ENCODE assay signal across 9 cellular contexts in genomic region chr5:149429839-149430721, GRCh38. TPM values are rescaled to one million over a fixed set of nuclear protein-coding genes. Genes with fewer than 3 reads are reported as not detected.
DNase-seq lines count a peak whose midpoint lies in the region; TF ChIP-seq lines count a peak whose summit lies in the region.
"Had no signal": no experiment of that assay in that cellular context is flagged by ENCODE, and none has a peak within 500 bp of the region (broad histone marks: within the 10 kb centered on the region; RNA-seq: fewer than 3 reads in every experiment).

No MANE protein-coding gene starts in this region.

- peaks cover 25% of the 10 kb centered on the region for H3K4me1 Mint-ChIP-seq in osteocyte (ENCODE audit: unreplicated experiment)

- no peak overlapping the region for H3K4me3 ChIP-seq in fibroblast of mammary gland (ENCODE audit: control insufficient read depth, low read depth, low read length)

- peaks cover 46% of the 10 kb centered on the region for H3K36me3 Mint-ChIP-seq in osteocyte (ENCODE audit: unreplicated experiment)

- DNase-seq in EH (ENCODE audit: low read depth): peak; percentile 59
- no peak for DNase-seq in fibroblast of mammary gland (ENCODE audit: low read depth)
- DNase-seq in osteocyte (ENCODE audit: extremely low spot score, unreplicated experiment): no peak
- no peak for DNase-seq in COLO829 (ENCODE audit: low spot score)
- no peak for DNase-seq in posterior cingulate gyrus
- DNase-seq in hippocampal formation (lab: John Stamatoyannopoulos, UW): no peak
- DNase-seq in NCI-H146 treated with DMSO at 0.1 percent for 48 hours (lab: John Stamatoyannopoulos, UW; ENCODE audit: unreplicated experiment): no peak
- DNase-seq: effector memory CD8-positive, alpha-beta T cell had no signal

- H3K4me3 Mint-ChIP-seq in osteocyte (ENCODE audit: unreplicated experiment): no peak overlapping the region
- H3K4me3 Mint-ChIP-seq: effector memory CD8-positive, alpha-beta T cell had no signal

- peak overlapping the region; percentile 76 for H3K27ac Mint-ChIP-seq in osteocyte (ENCODE audit: unreplicated experiment)
- H3K27ac Mint-ChIP-seq: effector memory CD8-positive, alpha-beta T cell had no signal

- no peaks in the 10 kb centered on the region for H3K27me3 Mint-ChIP-seq in osteocyte (ENCODE audit: unreplicated experiment)

- intact Hi-C loops in posterior cingulate gyrus (cut with DNase I): loop anchor here (2.0 to 5.0 kb wide), 2 partner anchors 47 to 113 kb away; no protein-coding TSS in a partner anchor

- H3K9me3 Mint-ChIP-seq in osteocyte (ENCODE audit: unreplicated experiment): no peaks in the 10 kb centered on the region
- H3K9me3 Mint-ChIP-seq: effector memory CD8-positive, alpha-beta T cell had no signal

- TF ChIP-seq CTCF in fibroblast of mammary gland (conservative IDR thresholded peaks at IDR 0.05; ENCODE audit: control insufficient read depth, insufficient read depth, low read depth, low read length) (peak; percentile 4), osteocyte (IDR thresholded peaks at IDR 0.05) (peak; percentile 17)

TF ChIP-seq in PFSK-1, 5 proteins besides CTCF, POLR2A, EP300 and RAD21:
- peak; percentile 36 for TF ChIP-seq FOXP2 (optimal IDR thresholded peaks at IDR 0.05; ENCODE audit: borderline replicate concordance, extremely low read depth, extremely low read length, insufficient read depth)
- TF ChIP-seq, protein P1, sequence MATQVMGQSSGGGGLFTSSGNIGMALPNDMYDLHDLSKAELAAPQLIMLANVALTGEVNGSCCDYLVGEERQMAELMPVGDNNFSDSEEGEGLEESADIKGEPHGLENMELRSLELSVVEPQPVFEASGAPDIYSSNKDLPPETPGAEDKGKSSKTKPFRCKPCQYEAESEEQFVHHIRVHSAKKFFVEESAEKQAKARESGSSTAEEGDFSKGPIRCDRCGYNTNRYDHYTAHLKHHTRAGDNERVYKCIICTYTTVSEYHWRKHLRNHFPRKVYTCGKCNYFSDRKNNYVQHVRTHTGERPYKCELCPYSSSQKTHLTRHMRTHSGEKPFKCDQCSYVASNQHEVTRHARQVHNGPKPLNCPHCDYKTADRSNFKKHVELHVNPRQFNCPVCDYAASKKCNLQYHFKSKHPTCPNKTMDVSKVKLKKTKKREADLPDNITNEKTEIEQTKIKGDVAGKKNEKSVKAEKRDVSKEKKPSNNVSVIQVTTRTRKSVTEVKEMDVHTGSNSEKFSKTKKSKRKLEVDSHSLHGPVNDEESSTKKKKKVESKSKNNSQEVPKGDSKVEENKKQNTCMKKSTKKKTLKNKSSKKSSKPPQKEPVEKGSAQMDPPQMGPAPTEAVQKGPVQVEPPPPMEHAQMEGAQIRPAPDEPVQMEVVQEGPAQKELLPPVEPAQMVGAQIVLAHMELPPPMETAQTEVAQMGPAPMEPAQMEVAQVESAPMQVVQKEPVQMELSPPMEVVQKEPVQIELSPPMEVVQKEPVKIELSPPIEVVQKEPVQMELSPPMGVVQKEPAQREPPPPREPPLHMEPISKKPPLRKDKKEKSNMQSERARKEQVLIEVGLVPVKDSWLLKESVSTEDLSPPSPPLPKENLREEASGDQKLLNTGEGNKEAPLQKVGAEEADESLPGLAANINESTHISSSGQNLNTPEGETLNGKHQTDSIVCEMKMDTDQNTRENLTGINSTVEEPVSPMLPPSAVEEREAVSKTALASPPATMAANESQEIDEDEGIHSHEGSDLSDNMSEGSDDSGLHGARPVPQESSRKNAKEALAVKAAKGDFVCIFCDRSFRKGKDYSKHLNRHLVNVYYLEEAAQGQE (IDR thresholded peaks at IDR 0.05; ENCODE audit: insufficient read depth in 1 of 2, low read depth in 2 of 2, low read length in 2 of 2): no peak

RNA-seq across cellular contexts. Expression of gene IL17B, which starts 51.0 kb away (rescaled TPM):
- 0.54 TPM for polyA plus RNA-seq in PFSK-1 (2012; ENCODE audit: insufficient read length, low read depth)
- not detected in 2 replicates for total RNA-seq in osteocyte
